15 cellular contexts compared by ENCODE assay signal in genomic region chr11:107732327-107733051, GRCh38.
DNase-seq lines count a peak whose midpoint lies in the region; ATAC-seq and TF ChIP-seq lines count a peak whose summit lies in the region.
"Had no signal": no experiment of that assay in that cellular context is flagged by ENCODE, and none has a peak within 500 bp of the region (broad histone marks: within the 10 kb centered on the region; RNA-seq: fewer than 3 reads in every experiment).

No MANE protein-coding gene starts in this region.

- H3K9me3 ChIP-seq in OCI-LY3 (ENCODE audit: insufficient read depth, low read length), result no peaks in the 10 kb centered on the region
- H3K9me3 ChIP-seq: lower lobe of right lung had no signal

- no peaks in the 10 kb centered on the region for H3K79me2 ChIP-seq in OCI-LY3 (ENCODE audit: low read length)

- H2AFZ ChIP-seq in OCI-LY3 (ENCODE audit: low read depth, low read length), result peak overlapping the region; percentile 83

- no peaks in the 10 kb centered on the region for H3K36me3 ChIP-seq in OCI-LY3 (replicated peaks; ENCODE audit: low read depth, low read length)
- H3K36me3 ChIP-seq: lower lobe of right lung had no signal

- no peaks in the 10 kb centered on the region for H3K27me3 ChIP-seq in OCI-LY3 (ENCODE audit: low read depth, low read length)

- in situ Hi-C loops in GM13977 (cut with MboI; ENCODE audit: low pct_unique_long_range_greater_than_20kb, low sequenced_read_pairs, unreplicated experiment), result no loop called here

- no peaks in the 10 kb centered on the region for H4K20me1 ChIP-seq in OCI-LY3 (ENCODE audit: insufficient read depth, low read length)

- H3K9ac ChIP-seq in OCI-LY3 (ENCODE audit: low read length), result peak overlapping the region; percentile 71

- H3K4me1 ChIP-seq in OCI-LY3 (ENCODE audit: low read length), result peaks cover 29% of the 10 kb centered on the region
- H3K4me1 ChIP-seq: lower lobe of right lung had no signal

- DNase-seq in GM13977 (ENCODE audit: low spot score), result peak; percentile 29
- DNase-seq in iPS-NIHi7 (ENCODE audit: extremely low spot score), result no peak
- no peak for DNase-seq in activated gamma-delta T cell treated with Interleukin-2 at 50 U/mL for 16 hours
- no peak for DNase-seq in 8988T
- DNase-seq: activated CD8-positive, alpha-beta memory T cell treated with anti-CD3 and anti-CD28 coated beads, Interleukin-2, amount 50 U/mL, for 4 hours; effector CD4-positive, alpha-beta T cell; HFFc6; lower lobe of right lung; NCI-H187; NCI-H510A; T-helper 1 cell had no signal

- peak overlapping the region; percentile 80 for H3K4me2 ChIP-seq in OCI-LY3 (ENCODE audit: low read length)

- peak; percentile 70 for ATAC-seq in GM19463 (IDR thresholded peaks at IDR 0.05; ENCODE audit: unreplicated experiment)
- ATAC-seq in HG02938 (IDR thresholded peaks at IDR 0.05; ENCODE audit: unreplicated experiment), result peak; percentile 71
- no peak for ATAC-seq in GM19467 (IDR thresholded peaks at IDR 0.05; ENCODE audit: unreplicated experiment)
- ATAC-seq: lower lobe of right lung had no signal

- H3K27ac ChIP-seq in OCI-LY3 (ENCODE audit: low read length), result peak overlapping the region; percentile 83
- H3K27ac ChIP-seq: lower lobe of right lung had no signal

- TF ChIP-seq CTCF in GM13977 (IDR thresholded peaks at IDR 0.05; ENCODE audit: extremely low read depth, insufficient read depth, missing control alignments) (no peak), OCI-LY3 (IDR thresholded peaks at IDR 0.05; ENCODE audit: low read depth, low read length) (no peak)

- H3K4me3 ChIP-seq in OCI-LY3 (ENCODE audit: low read length), result peak overlapping the region; percentile 78
- H3K4me3 ChIP-seq: lower lobe of right lung had no signal
